17 cellular contexts compared by ENCODE assay signal in the genomic region with DNA sequence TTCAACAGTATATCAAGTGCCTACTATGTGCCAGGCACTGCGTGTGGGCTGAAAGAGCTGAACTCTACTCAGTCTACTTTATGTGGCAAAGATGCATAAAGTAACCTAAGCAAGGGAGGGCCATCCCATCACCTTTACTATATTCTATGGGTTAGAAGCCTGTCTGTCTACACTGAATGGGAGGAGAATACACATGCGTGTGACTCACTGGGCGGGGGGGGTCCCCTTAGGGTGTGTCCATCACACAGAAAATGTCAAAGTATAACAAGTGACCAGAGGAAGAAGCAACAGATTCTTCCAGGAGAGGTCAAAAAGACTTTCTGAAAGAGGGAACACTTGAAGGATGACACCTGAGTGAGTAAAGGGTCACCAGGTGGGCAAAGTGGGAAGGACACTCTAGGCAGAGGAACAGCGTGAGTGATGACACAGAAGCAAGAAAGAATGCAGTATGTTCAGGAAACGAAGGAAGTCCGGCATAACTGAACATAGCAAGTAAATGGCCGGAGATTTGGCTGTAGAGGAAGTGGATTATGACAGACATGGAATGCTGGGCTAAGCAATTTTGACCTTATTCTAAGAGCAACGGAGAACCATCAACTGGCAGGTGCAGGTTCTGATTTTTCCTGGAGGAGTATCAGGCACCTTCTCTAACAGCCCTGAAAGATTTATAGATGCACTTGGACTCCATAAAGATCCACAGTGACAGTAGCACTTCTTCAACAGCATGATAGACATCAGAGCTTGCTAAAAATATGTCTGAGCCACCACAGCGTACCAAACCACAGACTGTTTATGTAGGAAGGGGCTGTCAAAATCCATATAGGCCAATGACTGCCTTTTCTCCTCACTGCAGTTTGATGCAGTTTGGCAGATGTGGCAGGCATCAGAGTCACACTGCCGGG. TPM values are rescaled to one million over a fixed set of nuclear protein-coding genes. Genes with fewer than 3 reads are reported as not detected.
DNase-seq lines count a peak whose midpoint lies in the region; ATAC-seq, FAIRE-seq and TF ChIP-seq lines count a peak whose summit lies in the region.
"Had no signal": no experiment of that assay in that cellular context is flagged by ENCODE, and none has a peak within 500 bp of the region (broad histone marks: within the 10 kb centered on the region; RNA-seq: fewer than 3 reads in every experiment).

No MANE protein-coding gene starts in this region.

- DNase-seq in stimulated activated naive CD8-positive, alpha-beta T cell treated with anti-CD3 and anti-CD28 coated beads, Interleukin-15, Interleukin-2, amounts not matched to agents 100 U/mL and 50 U/mL, for 24 hours = no peak
- DNase-seq in stimulated activated naive CD8-positive, alpha-beta T cell treated with anti-CD3 and anti-CD28 coated beads, Interleukin-15, amount 100 ng/mL, for 72 hours = no peak
- no peak for DNase-seq in T-cell
- peak; percentile 20 for DNase-seq in endothelial cell of umbilical vein (ENCODE audit: low read depth, low spot score)
- no peak for DNase-seq in DMS53 treated with DMSO at 0.1 percent for 48 hours (lab: John Stamatoyannopoulos, UW; ENCODE audit: unreplicated experiment)
- DNase-seq in medulla oblongata (ENCODE audit: extremely low spot score) = no peak
- no peak for DNase-seq in posterior vena cava (ENCODE audit: low spot score)
- DNase-seq: activated CD4-positive, alpha-beta T cell treated with anti-CD3 and anti-CD28 coated beads, Interleukin-2, amount 50 U/mL, for 4 hours; activated T-cell treated with anti-CD3 and anti-CD28 coated beads, Interleukin-2, amount 50 U/mL, for 48 hours; effector CD8-positive, alpha-beta T cell; mesenchymal stem cell; NCI-H2029 treated with DMSO at 0.1 percent for 48 hours; NCI-H526 treated with DMSO at 0.1 percent for 48 hours had no signal

- H3K27me3 ChIP-seq in endothelial cell of umbilical vein (ENCODE audit: control insufficient read depth in 2 of 2, insufficient read depth in 2 of 2, low read length in 2 of 2) = peaks cover 41 to 42% of the 10 kb centered on the region in 2 experiments

- no peak overlapping the region for H3K4me3 Mint-ChIP-seq in stimulated activated naive CD8-positive, alpha-beta T cell treated with anti-CD3 and anti-CD28 coated beads, Interleukin-15, amount 100 ng/mL, for 72 hours
- H3K4me3 Mint-ChIP-seq in T-cell = no peak overlapping the region
- H3K4me3 Mint-ChIP-seq: neural progenitor cell; stimulated activated naive CD8-positive, alpha-beta T cell treated with anti-CD3 and anti-CD28 coated beads, Interleukin-15, Interleukin-2, amounts not matched to agents 100 ng/mL and 50 ng/mL, for 24 hours had no signal

- POLR2A ChIA-PET in T-cell (lab: Charles Lee) (no interaction called here), endothelial cell of umbilical vein (lab: Charles Lee) (no interaction called here)

- no peak overlapping the region for H3K27ac Mint-ChIP-seq in stimulated activated naive CD8-positive, alpha-beta T cell treated with anti-CD3 and anti-CD28 coated beads, Interleukin-15, amount 100 ng/mL, for 72 hours
- no peak overlapping the region for H3K27ac Mint-ChIP-seq in T-cell
- H3K27ac Mint-ChIP-seq: neural progenitor cell; stimulated activated naive CD8-positive, alpha-beta T cell treated with anti-CD3 and anti-CD28 coated beads, Interleukin-15, Interleukin-2, amounts not matched to agents 100 ng/mL and 50 ng/mL, for 24 hours had no signal

- dilution Hi-C loops in endothelial cell of umbilical vein (cut with MboI; ENCODE audit: extremely low pct_ligation_motif_present, low sequenced_read_pairs) = no loop called here

- CTCF ChIA-PET in T-cell (lab: Charles Lee) (no interaction called here), endothelial cell of umbilical vein (lab: Charles Lee) (no interaction called here)

- no peaks in the 10 kb centered on the region for H3K9me1 ChIP-seq in endothelial cell of umbilical vein (replicated peaks; ENCODE audit: control insufficient read depth, extremely low read depth, insufficient read depth, low read length)

- H3K9me3 ChIP-seq in endothelial cell of umbilical vein (replicated peaks; ENCODE audit: control insufficient read depth, insufficient read depth, low read length) = no peaks in the 10 kb centered on the region

- TF ChIP-seq POLR2A in endothelial cell of umbilical vein (IDR thresholded peaks at IDR 0.05; ENCODE audit: low read depth, low read length) = no peak

- no peak overlapping the region for H3K4me3 ChIP-seq in endothelial cell of umbilical vein (replicated peaks in 1 of 3; ENCODE audit: insufficient read depth in 1 of 3, low read depth in 1 of 3, low read length in 3 of 3)
- H3K4me3 ChIP-seq: neural progenitor cell had no signal

- peaks cover 17% of the 10 kb centered on the region for H3K4me1 Mint-ChIP-seq in stimulated activated naive CD8-positive, alpha-beta T cell treated with anti-CD3 and anti-CD28 coated beads, Interleukin-15, amount 100 ng/mL, for 72 hours
- peaks cover 10 to 15% (median 11%) of the 10 kb centered on the region in 3 donors for H3K4me1 Mint-ChIP-seq in T-cell

- no peaks in the 10 kb centered on the region for H4K20me1 ChIP-seq in endothelial cell of umbilical vein (replicated peaks; ENCODE audit: control insufficient read depth, extremely low read depth, insufficient read depth, low read length)

- H3K27me3 Mint-ChIP-seq in stimulated activated naive CD8-positive, alpha-beta T cell treated with anti-CD3 and anti-CD28 coated beads, Interleukin-15, amount 100 ng/mL, for 72 hours = peaks cover 42% of the 10 kb centered on the region
- peaks cover 31% of the 10 kb centered on the region in 2 donors for H3K27me3 Mint-ChIP-seq in T-cell

- no peak overlapping the region for H3K4me2 ChIP-seq in endothelial cell of umbilical vein (ENCODE audit: insufficient read depth, low read length)
- H3K4me2 ChIP-seq: neural progenitor cell had no signal

- no TSS peak for BruUV-seq in endothelial cell of umbilical vein (replicated peaks; lab: Mats Ljungman, UMichigan)

- no peak overlapping the region for H3K27ac ChIP-seq in endothelial cell of umbilical vein (ENCODE audit: insufficient read depth, low read depth, low read length)
- H3K27ac ChIP-seq: neural progenitor cell had no signal

- H3K36me3 Mint-ChIP-seq in T-cell = no peaks in the 10 kb centered on the region
- H3K36me3 Mint-ChIP-seq: neural progenitor cell had no signal

- intact Hi-C loops in endothelial cell of umbilical vein (cut with micrococcal nuclease) (no loop called here), posterior vena cava (cut with DNase I) (no loop called here)

- no peak overlapping the region for H2AFZ ChIP-seq in endothelial cell of umbilical vein (ENCODE audit: low read depth, low read length)
- H2AFZ ChIP-seq: neural progenitor cell had no signal

- no peaks in the 10 kb centered on the region for H3K79me2 ChIP-seq in endothelial cell of umbilical vein (ENCODE audit: control insufficient read depth, insufficient read depth, low read length)

- H3K9ac ChIP-seq in endothelial cell of umbilical vein (replicated peaks; ENCODE audit: extremely low read depth, insufficient read depth, low read length) = no peak overlapping the region
- H3K9ac ChIP-seq: neural progenitor cell had no signal

- no peaks in the 10 kb centered on the region for H3K36me3 ChIP-seq in endothelial cell of umbilical vein (ENCODE audit: control insufficient read depth in 2 of 2, extremely low read depth in 1 of 2, insufficient read depth in 2 of 2, low read length in 2 of 2)
- H3K36me3 ChIP-seq: neural progenitor cell had no signal

- FAIRE-seq in endothelial cell of umbilical vein (lab: Jason Lieb, UNC) = no peak

- ATAC-seq in stimulated activated naive CD8-positive, alpha-beta T cell treated with anti-CD3 and anti-CD28 coated beads, Interleukin-15, Interleukin-2, amounts not matched to agents 100 U/mL and 50 U/mL, for 24 hours = peak; percentile 74
- no peak for ATAC-seq in stimulated activated naive CD8-positive, alpha-beta T cell treated with anti-CD3 and anti-CD28 coated beads, Interleukin-15, amount 100 ng/mL, for 72 hours
- peak in 3 of 4 experiments; percentile 24 to 79 (median 42) for ATAC-seq in T-cell (replicated peaks in 1 of 4)
- ATAC-seq in GM19351 (IDR thresholded peaks at IDR 0.05; ENCODE audit: unreplicated experiment) = no peak
- ATAC-seq: SK-N-SH treated with all-trans-retinoic acid at 6 μM for 48 hours had no signal

- peaks cover 6% of the 10 kb centered on the region for H3K4me1 ChIP-seq in endothelial cell of umbilical vein (ENCODE audit: control insufficient read depth, extremely low read depth, insufficient read depth, low read length)

- H3K9me3 Mint-ChIP-seq in stimulated activated naive CD8-positive, alpha-beta T cell treated with anti-CD3 and anti-CD28 coated beads, Interleukin-15, amount 100 ng/mL, for 72 hours = no peaks in the 10 kb centered on the region
- H3K9me3 Mint-ChIP-seq in T-cell = no peaks in the 10 kb centered on the region
- H3K9me3 Mint-ChIP-seq: neural progenitor cell; stimulated activated naive CD8-positive, alpha-beta T cell treated with anti-CD3 and anti-CD28 coated beads, Interleukin-15, Interleukin-2, amounts not matched to agents 100 ng/mL and 50 ng/mL, for 24 hours had no signal

- no peak for TF ChIP-seq CTCF in endothelial cell of umbilical vein (IDR thresholded peaks at IDR 0.05; ENCODE audit: extremely low read depth in 1 of 2, insufficient read depth in 1 of 2, low read depth in 1 of 2, low read length in 2 of 2)

TF ChIP-seq in endothelial cell of umbilical vein, 7 proteins besides CTCF, POLR2A, EP300 and RAD21:
- no peak for TF ChIP-seq GATA2 (IDR thresholded peaks at IDR 0.05; ENCODE audit: insufficient read depth, insufficient read length, low read depth, low read length)
- TF ChIP-seq EZH2 (IDR thresholded peaks at IDR 0.05; ENCODE audit: borderline replicate concordance, low read depth, low read length, severe bottlenecking) = no peak

RNA-seq across cellular contexts. Expression of gene WHRN, which starts 8.0 kb away (rescaled TPM):
- total RNA-seq in T-cell = 10 to 100 TPM; 11.4 to 46.0 (median 13.0) TPM
- total RNA-seq in endothelial cell of umbilical vein = 0.69 and 1.1 TPM in 2 replicates
- polyA plus RNA-seq in endothelial cell of umbilical vein = 0.35 and 0.53 TPM in 2 replicates
- polyA plus RNA-seq in endothelial cell of umbilical vein (2011; cell fraction: cytosol; rRNA removed) = 0.18 and 0.20 TPM in 2 replicates
- polyA plus RNA-seq in endothelial cell of umbilical vein (2011; cell fraction: nucleus; rRNA removed) = 1.4 and 1.7 TPM in 2 replicates
- polyA plus RNA-seq in endothelial cell of umbilical vein (2012) = 0.49 and 0.70 TPM in 2 replicates
- polyA minus RNA-seq in endothelial cell of umbilical vein = 0.22 and 0.49 TPM in 2 replicates
- polyA minus RNA-seq in endothelial cell of umbilical vein (2011; cell fraction: cytosol; rRNA and poly(A)+ RNA removed) = 7.3 TPM
- 1.3 and 2.8 TPM in 2 replicates for polyA minus RNA-seq in endothelial cell of umbilical vein (2011; cell fraction: nucleus; rRNA and poly(A)+ RNA removed)
- 1 to 10 TPM; 2.5 to 2.6 TPM for total RNA-seq in posterior vena cava

Comparison
In these comparisons a context has a peak if more than half of its experiments do, and no peak if none do; other contexts are left out.
1. ATAC-seq: peak in stimulated activated naive CD8-positive, alpha-beta T cell treated with anti-CD3 and anti-CD28 coated beads, Interleukin-15, Interleukin-2, amounts not matched to agents 100 U/mL and 50 U/mL, for 24 hours (single experiment) and T-cell (3 of 4); none in stimulated activated naive CD8-positive, alpha-beta T cell treated with anti-CD3 and anti-CD28 coated beads, Interleukin-15, amount 100 ng/mL, for 72 hours (single experiment) and GM19351 (single experiment).